8 cellular contexts compared by ENCODE assay signal in the genomic region with DNA sequence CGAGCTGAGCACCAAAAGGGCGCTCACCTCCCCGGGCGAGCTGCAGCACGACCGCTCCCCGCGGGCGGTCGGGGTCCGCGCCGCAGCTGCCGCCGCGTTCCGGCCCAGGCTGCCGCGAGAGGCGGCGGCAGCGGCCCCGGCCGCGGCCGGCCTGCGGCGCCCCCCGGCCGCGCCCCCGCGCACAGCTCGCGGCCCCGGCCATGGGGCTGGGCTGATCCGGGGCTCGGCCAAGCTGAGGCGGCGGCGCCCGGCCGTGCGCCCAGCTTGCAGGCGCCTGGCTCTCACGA. TPM values are rescaled to one million over a fixed set of nuclear protein-coding genes. Genes with fewer than 3 reads are reported as not detected.
DNase-seq lines count a peak whose midpoint lies in the region; ATAC-seq and TF ChIP-seq lines count a peak whose summit lies in the region.

No MANE protein-coding gene starts in this region.

- intact Hi-C loops in left colon (cut with DNase I, micrococcal nuclease) (loop anchor here in 1 of 2 donors (2.0 kb wide), 1 partner anchor 47 kb away; no protein-coding TSS in a partner anchor), thyroid gland (cut with DNase I) (no loop called here)

- H3K4me3 ChIP-seq in adipocyte (ENCODE audit: low read length), result peak overlapping the region; percentile 92
- H3K4me3 ChIP-seq in thyroid gland (replicated peaks in 1 of 3), result peak overlapping the region; percentile 5 to 53 (median 9)

- H3K36me3 ChIP-seq in adipocyte (ENCODE audit: control insufficient read depth, insufficient read depth, low read length, severe bottlenecking) (no peaks in the 10 kb centered on the region), thyroid gland (no peaks in the 10 kb centered on the region)

- WGBS in thyroid gland, 2 donors, result 0% methylated on average over 2 of the region's 46 CpGs; no CpG with 5 or more reads in 1 of the 2 donors

- H3K4me1 ChIP-seq in adipocyte (ENCODE audit: control insufficient read depth, insufficient read depth, low read length) (peaks cover 14% of the 10 kb centered on the region), thyroid gland (peaks cover 14 to 17% of the 10 kb centered on the region in 2 donors)

- no peaks in the 10 kb centered on the region for H3K27me3 ChIP-seq in adipocyte (replicated peaks; ENCODE audit: control insufficient read depth, insufficient read depth, low read length)
- H3K27me3 ChIP-seq in thyroid gland, result no peaks in the 10 kb centered on the region

- no peaks in the 10 kb centered on the region for H3K9me3 ChIP-seq in adipocyte (ENCODE audit: control insufficient read depth, low read length)
- H3K9me3 ChIP-seq in thyroid gland, result no peaks in the 10 kb centered on the region

- TF ChIP-seq POLR2A in thyroid gland (IDR thresholded peaks at IDR 0.05), result no peak

- no peak for TF ChIP-seq CTCF in thyroid gland (IDR thresholded peaks at IDR 0.05)
- TF ChIP-seq CTCF in GM20000 (IDR thresholded peaks at IDR 0.05; ENCODE audit: extremely low read depth, missing control alignments), result no peak

- DNase-seq in stimulated activated CD4-positive, alpha-beta T cell treated with anti-CD3 and anti-CD28 coated beads, Interleukin-15, amount 100 ng/mL, for 24 hours, result peak; percentile 44
- no peak for DNase-seq in stimulated activated CD4-positive, alpha-beta T cell treated with anti-CD3 and anti-CD28 coated beads, Interleukin-2, amount 100 ng/mL, for 48 hours
- no peak for DNase-seq in adipocyte (ENCODE audit: low read depth)
- DNase-seq in left colon, result no peak
- no peak for DNase-seq in thyroid gland
- no peak for DNase-seq in T-helper 9 cell
- DNase-seq in GM20000 (ENCODE audit: low spot score), result no peak

- peak; percentile 38 for ATAC-seq in HG03432 (IDR thresholded peaks at IDR 0.05; ENCODE audit: unreplicated experiment)
- ATAC-seq in left colon, result peak; percentile 38

- peak overlapping the region in 2 of 3 donors; percentile 52 to 53 for H3K27ac ChIP-seq in thyroid gland

- peak overlapping the region; percentile 84 for H3K9ac ChIP-seq in adipocyte (ENCODE audit: low read length)

RNA-seq across cellular contexts. Expression of a gene that starts 0.2 kb away (rescaled TPM):
- total RNA-seq in left colon (10 to 100 TPM; 31.1 to 35.8 TPM), thyroid gland (10 to 100 TPM in 1 of 4 donors, 1 to 10 TPM in 3; 7.4 to 11.8 (median 8.2) TPM)
